Comparison of ENCODE assay signal across 23 cellular contexts in the genomic region with DNA sequence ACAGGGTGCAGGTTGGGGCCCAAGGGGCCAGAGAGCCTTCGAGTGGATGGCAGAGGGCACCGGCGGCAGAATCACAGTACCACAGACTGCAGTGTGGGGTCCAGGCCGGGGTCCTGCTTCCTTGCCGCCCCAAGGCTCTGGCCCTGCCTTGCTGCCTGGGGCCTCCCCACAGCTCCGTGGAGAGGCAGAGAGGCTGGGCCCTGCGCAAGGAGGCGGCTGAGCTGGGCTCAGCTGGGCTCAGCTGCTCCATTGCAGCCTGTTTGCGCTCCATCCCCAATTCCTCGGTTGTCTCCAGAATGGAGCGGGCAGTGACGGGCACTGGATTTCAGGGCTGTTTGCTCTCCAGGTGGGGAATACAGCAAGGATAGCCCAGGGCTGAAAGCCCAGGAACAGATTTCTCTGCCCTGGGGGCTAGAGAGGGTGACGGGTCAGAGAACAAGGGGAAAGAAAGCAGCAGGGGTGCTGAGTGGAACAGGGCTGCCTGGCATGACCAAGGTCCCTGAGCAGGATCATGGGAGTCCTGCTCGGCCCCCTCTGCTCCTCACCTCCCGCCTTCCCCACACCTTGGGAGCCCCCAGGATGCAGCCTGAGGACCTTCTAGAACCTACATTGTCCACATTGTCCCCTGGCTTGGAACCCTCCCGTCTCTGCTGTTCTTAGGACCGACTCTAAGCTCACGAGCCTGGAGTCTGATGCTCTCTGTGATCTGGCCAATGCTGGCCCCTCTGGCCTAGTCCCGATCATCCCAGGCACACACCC. TPM values are rescaled to one million over a fixed set of nuclear protein-coding genes. Genes with fewer than 3 reads are reported as not detected.
"Had no signal": no experiment of that assay in that cellular context is flagged by ENCODE, and none has a peak within 500 bp of the region (broad histone marks: within the 10 kb centered on the region; RNA-seq: fewer than 3 reads in every experiment).

No MANE protein-coding gene starts in this region.

- H3K4me1 ChIP-seq: right lobe of liver, testis had no signal

- H3K4me1 Mint-ChIP-seq: endodermal cell had no signal

- H3K9me3 Mint-ChIP-seq: activated naive CD8-positive, alpha-beta T cell treated with anti-CD3 and anti-CD28 coated beads, Interleukin-2, amount 10 ng/mL, durations not matched to agents 7 days and 5 days; endodermal cell; naive thymus-derived CD4-positive, alpha-beta T cell; neural progenitor cell had no signal

- H3K9me3 ChIP-seq: body of pancreas, ovary, right lobe of liver, stomach, testis had no signal

- ATAC-seq: body of pancreas; naive thymus-derived CD4-positive, alpha-beta T cell had no signal

- H3K36me3 Mint-ChIP-seq: activated naive CD8-positive, alpha-beta T cell treated with anti-CD3 and anti-CD28 coated beads, Interleukin-2, amount 10 ng/mL, durations not matched to agents 7 days and 5 days; naive thymus-derived CD4-positive, alpha-beta T cell; neural progenitor cell had no signal

- H3K36me3 ChIP-seq: neural progenitor cell, ovary, right lobe of liver, stomach had no signal

- H3K27me3 ChIP-seq: ovary, right lobe of liver, testis had no signal

- H3K4me3 ChIP-seq: body of pancreas, dorsolateral prefrontal cortex, hepatocyte, neural progenitor cell, ovary, right lobe of liver, stomach, testis had no signal

- H3K4me3 Mint-ChIP-seq: activated naive CD8-positive, alpha-beta T cell treated with anti-CD3 and anti-CD28 coated beads, Interleukin-2, amount 10 ng/mL, durations not matched to agents 7 days and 5 days; endodermal cell; neural progenitor cell had no signal

- DNase-seq: activated CD4-positive, alpha-beta T cell treated with anti-CD3 and anti-CD28 coated beads, Interleukin-2, amount 50 U/mL, for 1 hour; activated naive CD8-positive, alpha-beta T cell treated with anti-CD3 and anti-CD28 coated beads, Interleukin-2, amount 10 ng/mL, durations not matched to agents 7 days and 5 days; amygdala; caudate nucleus; endodermal cell; foreskin fibroblast; naive thymus-derived CD4-positive, alpha-beta T cell; small intestine; stimulated activated CD4-positive, alpha-beta T cell treated with anti-CD3 and anti-CD28 coated beads, Interleukin-15, amount 100 ng/mL, for 24 hours; stimulated activated CD4-positive, alpha-beta T cell treated with anti-CD3 and anti-CD28 coated beads, Interleukin-4, amount 100 ng/mL, for 1 hour; stomach; testis had no signal

- H3K27ac ChIP-seq: body of pancreas, dorsolateral prefrontal cortex, epithelial cell of prostate, hepatocyte, neural progenitor cell, ovary, right lobe of liver, stomach, testis had no signal

- H3K27ac Mint-ChIP-seq: activated naive CD8-positive, alpha-beta T cell treated with anti-CD3 and anti-CD28 coated beads, Interleukin-2, amount 10 ng/mL, durations not matched to agents 7 days and 5 days; endodermal cell; naive thymus-derived CD4-positive, alpha-beta T cell; neural progenitor cell had no signal

RNA-seq across cellular contexts. Expression of a gene that starts 18.9 kb away (rescaled TPM):
- total RNA-seq: activated naive CD8-positive, alpha-beta T cell treated with anti-CD3 and anti-CD28 coated beads, Interleukin-2, amount 10 ng/mL, durations not matched to agents 7 days and 5 days; body of pancreas; dorsolateral prefrontal cortex; endodermal cell; hepatocyte; mucosa of gallbladder; naive thymus-derived CD4-positive, alpha-beta T cell; ovary; pulmonary artery endothelial cell; right lobe of liver; stomach; T-helper 1 cell treated with Interleukin-12 subunit alpha and Interleukin-12 subunit beta and Interleukin-4 antibody, amounts not matched to agents 30 ng/mL and 1 ng/mL, for 36 hours; urinary bladder had no signal

RNA-seq across cellular contexts. Expression of a gene that starts 32.5 kb away (rescaled TPM):
- total RNA-seq: activated naive CD8-positive, alpha-beta T cell treated with anti-CD3 and anti-CD28 coated beads, Interleukin-2, amount 10 ng/mL, durations not matched to agents 7 days and 5 days; body of pancreas; endodermal cell; hepatocyte; naive thymus-derived CD4-positive, alpha-beta T cell; ovary; pulmonary artery endothelial cell; right lobe of liver; stomach; T-helper 1 cell treated with Interleukin-12 subunit alpha and Interleukin-12 subunit beta and Interleukin-4 antibody, amounts not matched to agents 30 ng/mL and 1 ng/mL, for 36 hours; urinary bladder had no signal
